Comparison of ENCODE assay signal across 9 cellular contexts in genomic region chr5:1387059-1387755, GRCh38. TPM values are rescaled to one million over a fixed set of nuclear protein-coding genes. Genes with fewer than 3 reads are reported as not detected.
DNase-seq lines count a peak whose midpoint lies in the region; ATAC-seq, FAIRE-seq and TF ChIP-seq lines count a peak whose summit lies in the region.
"Had no signal": no experiment of that assay in that cellular context is flagged by ENCODE, and none has a peak within 500 bp of the region (broad histone marks: within the 10 kb centered on the region; RNA-seq: fewer than 3 reads in every experiment).

No MANE protein-coding gene starts in this region.

- no peak overlapping the region; the same call in 1 of the 2 replicates for H2AFZ ChIP-seq in GM23338

- no peak for ATAC-seq in GM23338
- no peak for ATAC-seq in HG02852 (IDR thresholded peaks at IDR 0.05; ENCODE audit: unreplicated experiment)
- no peak for ATAC-seq in gastroesophageal sphincter

- H3K4me3 ChIP-seq in GM23338 (peak overlapping the region; percentile 73; the same call in 1 of the 2 replicates), kidney (ENCODE audit: low read length in 2 of 2) (no peak overlapping the region), gastroesophageal sphincter (no peak overlapping the region)

- whole genome bisulfite sequencing in gastroesophageal sphincter (ENCODE audit: low coverage in 1 of 2), 2 donors: 71 to 80% methylated on average over 1 to 3 of the region's 11 CpGs

- peaks cover 23% of the 10 kb centered on the region; the same call in 1 of the 2 replicates for H3K27me3 ChIP-seq in GM23338 (ENCODE audit: insufficient read depth)
- H3K27me3 ChIP-seq in gastroesophageal sphincter: peaks cover 68% of the 10 kb centered on the region
- H3K27me3 ChIP-seq: ascending aorta had no signal

- H3K36me3 ChIP-seq in GM23338 (ENCODE audit: insufficient read depth) (no peaks in the 10 kb centered on the region), kidney (ENCODE audit: control insufficient read depth in 1 of 2, insufficient read depth in 2 of 2, low read length in 2 of 2) (no peaks in the 10 kb centered on the region), gastroesophageal sphincter (no peaks in the 10 kb centered on the region)
- H3K36me3 ChIP-seq: ascending aorta had no signal

- H3K79me2 ChIP-seq in GM23338 (replicated peaks; ENCODE audit: insufficient read depth): no peaks in the 10 kb centered on the region

- H3K27me3 Mint-ChIP-seq in CD14-positive monocyte (ENCODE audit: low read depth in 3 of 3) (peaks cover 38 to 45% (median 40%) of the 10 kb centered on the region in 3 donors), GM23338 (ENCODE audit: insufficient read depth, low read depth, poor library complexity) (peaks cover 26% of the 10 kb centered on the region)

- no peak for DNase-seq in CD14-positive monocyte (ENCODE audit: low spot score)
- no peak for DNase-seq in GM23338 (ENCODE audit: low spot score)
- DNase-seq in SHP77 treated with DMSO at 0.1 percent for 48 hours (lab: John Stamatoyannopoulos, UW): peak; percentile 57
- DNase-seq in kidney: peak; percentile 69
- DNase-seq in stimulated activated CD4-positive, alpha-beta T cell treated with anti-CD3 and anti-CD28 coated beads, Interleukin-4, amount 100 ng/mL, for 24 hours: no peak
- no peak for DNase-seq in NCI-H187 (lab: John Stamatoyannopoulos, UW)

- peaks cover 22% of the 10 kb centered on the region for H3K4me1 Mint-ChIP-seq in CD14-positive monocyte
- H3K4me1 Mint-ChIP-seq in GM23338: peaks cover 12% of the 10 kb centered on the region

- no peak for TF ChIP-seq EP300 in gastroesophageal sphincter (IDR thresholded peaks at IDR 0.05)

- H3K9ac ChIP-seq in kidney (ENCODE audit: low read length in 2 of 2): no peak overlapping the region

- H3K4me1 ChIP-seq in GM23338 (ENCODE audit: insufficient read depth): peaks cover 7% of the 10 kb centered on the region; the same call in 1 of the 2 replicates
- peaks cover 8 to 11% of the 10 kb centered on the region in 2 donors for H3K4me1 ChIP-seq in kidney (ENCODE audit: control insufficient read depth in 1 of 2, insufficient read depth in 1 of 2, low read depth in 1 of 2, low read length in 2 of 2)
- H3K4me1 ChIP-seq in gastroesophageal sphincter: peaks cover 0 to 21% (median 5%) of the 10 kb centered on the region in 3 donors

- 0 out of 2 replicates have a peak, but pooled peaks cover 5% of the 10 kb centered on the region for H3F3A ChIP-seq in GM23338 (replicated peaks; ENCODE audit: low read depth)

- TF ChIP-seq CTCF in CD14-positive monocyte (IDR thresholded peaks at IDR 0.05) (no peak), GM23338 (conservative IDR thresholded peaks at IDR 0.05; ENCODE audit: low read depth in 2 of 2) (no peak), kidney (IDR thresholded peaks at IDR 0.05; ENCODE audit: borderline replicate concordance, extremely low read depth, insufficient read depth) (no peak), gastroesophageal sphincter (IDR thresholded peaks at IDR 0.05) (no peak)

- no peaks in the 10 kb centered on the region for H3K9me3 ChIP-seq in kidney (ENCODE audit: control insufficient read depth in 1 of 2, low read length in 2 of 2)
- no peaks in the 10 kb centered on the region for H3K9me3 ChIP-seq in gastroesophageal sphincter
- H3K9me3 ChIP-seq: ascending aorta had no signal

- H3K4me3 Mint-ChIP-seq in CD14-positive monocyte: peak overlapping the region; percentile 90 to 98
- H3K4me3 Mint-ChIP-seq in GM23338: peak overlapping the region; percentile 90

- FAIRE-seq in kidney (lab: Jason Lieb, UNC): no peak

- TF ChIP-seq POLR2A in gastroesophageal sphincter (IDR thresholded peaks at IDR 0.05): no peak

- peak overlapping the region in 4 of 7 donors; percentile 55 to 96 (median 92) for H3K27ac Mint-ChIP-seq in CD14-positive monocyte
- no peak overlapping the region for H3K27ac Mint-ChIP-seq in GM23338

- H3K27ac ChIP-seq in GM23338 (ENCODE audit: low read depth) (no peak overlapping the region), kidney (ENCODE audit: low read depth in 2 of 2, low read length in 2 of 2) (no peak overlapping the region), gastroesophageal sphincter (no peak overlapping the region)

- no peaks in the 10 kb centered on the region for H4K20me1 ChIP-seq in GM23338 (replicated peaks; ENCODE audit: insufficient read depth)

- intact Hi-C loops in CD14-positive monocyte (cut with micrococcal nuclease) (loop anchor here (10.0 kb wide), 2 partner anchors 138 to 258 kb away; partner anchors contain the start of gene LPCAT1 (in 1 of the 2)), kidney (cut with DNase I) (no loop called here)

- H3K9me2 ChIP-seq in GM23338 (ENCODE audit: insufficient read depth): no peaks in the 10 kb centered on the region

- peak overlapping the region; percentile 89; the same call in 1 of the 2 replicates for H3K4me2 ChIP-seq in GM23338

- H3K36me3 Mint-ChIP-seq in CD14-positive monocyte: peaks cover 0 to 5% of the 10 kb centered on the region in 2 donors
- no peaks in the 10 kb centered on the region for H3K36me3 Mint-ChIP-seq in GM23338 (ENCODE audit: low read depth)

- peaks cover 1 to 11% (median 5%) of the 10 kb centered on the region in 7 donors for H3K9me3 Mint-ChIP-seq in CD14-positive monocyte
- no peaks in the 10 kb centered on the region for H3K9me3 Mint-ChIP-seq in GM23338

TF ChIP-seq in GM23338, 12 proteins besides CTCF, POLR2A, EP300 and RAD21 (continues in another document):
- TF ChIP-seq EZH2 (IDR thresholded peaks at IDR 0.05; ENCODE audit: low read depth, unreplicated experiment) (no peak), EZH2phosphoT487 (IDR thresholded peaks at IDR 0.05; ENCODE audit: unreplicated experiment) (no peak), NANOG (IDR thresholded peaks at IDR 0.05; ENCODE audit: borderline replicate concordance) (no peak), JUNB (IDR thresholded peaks at IDR 0.05; ENCODE audit: unreplicated experiment) (no peak), STAT1 (IDR thresholded peaks at IDR 0.05; ENCODE audit: unreplicated experiment) (no peak), ETS1 (IDR thresholded peaks at IDR 0.05) (no peak), ZNF114 (CRISPR knock-in tag; IDR thresholded peaks at IDR 0.05) (no peak), POLR2AphosphoS5 (IDR thresholded peaks at IDR 0.05; ENCODE audit: low read depth) (no peak), REST (IDR thresholded peaks at IDR 0.05; ENCODE audit: unreplicated experiment) (no peak), CREB1 (CRISPR knock-in tag; IDR thresholded peaks at IDR 0.05; ENCODE audit: low read depth) (no peak), ZNF331 (CRISPR knock-in tag; IDR thresholded peaks at IDR 0.05; ENCODE audit: low read depth) (no peak)

RNA-seq across cellular contexts. Expression of gene CLPTM1L, which starts 42.3 kb away (rescaled TPM):
- polyA plus RNA-seq in CD14-positive monocyte (10 to 100 TPM; 14.1 to 35.0 TPM), GM23338 (2016; fragmentation: Nextera tagmentation; extraction: Ambion mirVana) (39.9 and 41.7 TPM in 2 replicates), kidney (ENCODE audit: insufficient read depth, low read depth, low replicate concordance) (135 TPM)
- 110 and 142 TPM in 2 replicates for total RNA-seq in GM23338 (2014; rRNA removed; shearing (Covaris generic))
- total RNA-seq in kidney (96.6 TPM), gastroesophageal sphincter (100 to 1,000 TPM in 1 of 4 donors, 10 to 100 TPM in 3; 83.9 to 131 (median 92.2) TPM)

RNA-seq across cellular contexts. Expression of gene SLC6A3, which starts 58.0 kb away (rescaled TPM):
- polyA plus RNA-seq in CD14-positive monocyte: not detected
- total RNA-seq in GM23338 (2014; rRNA removed; shearing (Covaris generic)): 0.85 and 1.0 TPM in 2 replicates
- 0.31 and 0.76 TPM in 2 replicates for polyA plus RNA-seq in GM23338 (2016; fragmentation: Nextera tagmentation; extraction: Ambion mirVana)
- total RNA-seq in kidney: 0.54 TPM
- polyA plus RNA-seq in kidney (ENCODE audit: insufficient read depth, low read depth, low replicate concordance): 0.09 TPM
- not detected for total RNA-seq in gastroesophageal sphincter
- total RNA-seq: ascending aorta had no signal

Comparison
In these comparisons a context has a peak if more than half of its experiments do, and no peak if none do; other contexts are left out.
1. DNase-seq: peak in SHP77 treated with DMSO at 0.1 percent for 48 hours (single experiment) and kidney (single experiment); none in CD14-positive monocyte (single experiment), GM23338 (single experiment), stimulated activated CD4-positive, alpha-beta T cell treated with anti-CD3 and anti-CD28 coated beads, Interleukin-4, amount 100 ng/mL, for 24 hours (single experiment) and NCI-H187 (0 of 2).